Comparison of ENCODE assay signal across 8 cellular contexts in genomic region chr10:50417906-50418697, GRCh38.
DNase-seq lines count a peak whose midpoint lies in the region; ATAC-seq and TF ChIP-seq lines count a peak whose summit lies in the region.

No MANE protein-coding gene starts in this region.

- H3K4me1 ChIP-seq in thymus (ENCODE audit: control insufficient read depth, insufficient read depth, low read length), result peaks cover 5% of the 10 kb centered on the region

- TF ChIP-seq CTCF in fibroblast of villous mesenchyme (IDR thresholded peaks at IDR 0.05; ENCODE audit: insufficient read depth, low read depth, low read length), result peak; percentile 14
- no peak for TF ChIP-seq CTCF in nephron (IDR thresholded peaks at IDR 0.05; ENCODE audit: unreplicated experiment in 3 of 3)

- no peaks in the 10 kb centered on the region for H3K36me3 ChIP-seq in thymus (ENCODE audit: control insufficient read depth, insufficient read depth)

- peak overlapping the region; percentile 80 for H3K4me3 Mint-ChIP-seq in activated T-helper 17 cell treated with anti-CD3 and anti-CD28 coated beads, Interleukin-2, amount 50 U/mL, for 72 hours
- H3K4me3 Mint-ChIP-seq in nephron, result peak overlapping the region; percentile 89 to 92 (median 92)

- WGBS in thymus, result 3% methylated on average over 61 of the region's 61 CpGs

- ATAC-seq in HG02678 (IDR thresholded peaks at IDR 0.05; ENCODE audit: unreplicated experiment), result peak; percentile 77
- ATAC-seq in activated T-helper 17 cell treated with anti-CD3 and anti-CD28 coated beads, Interleukin-2, amount 50 U/mL, for 72 hours (replicated peaks), result peak; percentile 96

- H3K27me3 Mint-ChIP-seq in activated T-helper 17 cell treated with anti-CD3 and anti-CD28 coated beads, Interleukin-2, amount 50 U/mL, for 72 hours, result no peaks in the 10 kb centered on the region
- H3K27me3 Mint-ChIP-seq in nephron (ENCODE audit: low read depth), result peaks cover 5% of the 10 kb centered on the region

- no peaks in the 10 kb centered on the region for H3K9me3 ChIP-seq in thymus (ENCODE audit: control insufficient read depth)

- H3K4me3 ChIP-seq in fibroblast of villous mesenchyme (ENCODE audit: low read depth, low read length) (peak overlapping the region; percentile 83), thymus (ENCODE audit: low read length) (peak overlapping the region; percentile 52)

- H3K27me3 ChIP-seq in thymus (ENCODE audit: control insufficient read depth, insufficient read depth), result no peaks in the 10 kb centered on the region

- H3K27ac ChIP-seq in thymus (ENCODE audit: low read depth), result peak overlapping the region; percentile 73

- H3K4me1 Mint-ChIP-seq in activated T-helper 17 cell treated with anti-CD3 and anti-CD28 coated beads, Interleukin-2, amount 50 U/mL, for 72 hours, result peaks cover 19% of the 10 kb centered on the region
- peaks cover 5% of the 10 kb centered on the region for H3K4me1 Mint-ChIP-seq in nephron

- peak overlapping the region; percentile 72 for H3K27ac Mint-ChIP-seq in activated T-helper 17 cell treated with anti-CD3 and anti-CD28 coated beads, Interleukin-2, amount 50 U/mL, for 72 hours
- peak overlapping the region; percentile 56 to 88 (median 76) for H3K27ac Mint-ChIP-seq in nephron

- H3K9me3 Mint-ChIP-seq in activated T-helper 17 cell treated with anti-CD3 and anti-CD28 coated beads, Interleukin-2, amount 50 U/mL, for 72 hours, result no peaks in the 10 kb centered on the region
- H3K9me3 Mint-ChIP-seq in nephron, result no peaks in the 10 kb centered on the region

- no peaks in the 10 kb centered on the region for H3K36me3 Mint-ChIP-seq in activated T-helper 17 cell treated with anti-CD3 and anti-CD28 coated beads, Interleukin-2, amount 50 U/mL, for 72 hours (ENCODE audit: low read depth)
- H3K36me3 Mint-ChIP-seq in nephron (ENCODE audit: low read depth), result no peaks in the 10 kb centered on the region

- DNase-seq in NCI-H2227 (lab: John Stamatoyannopoulos, UW; ENCODE audit: unreplicated experiment) (peak; percentile 38), NCI-H2227 treated with DMSO at 0.1 percent for 48 hours (lab: John Stamatoyannopoulos, UW) (no peak), NCI-H526 treated with DMSO at 0.1 percent for 48 hours (lab: John Stamatoyannopoulos, UW) (peak; percentile 14), fibroblast of villous mesenchyme (ENCODE audit: low read depth) (peak; percentile 89)
